Comparison of ENCODE assay signal across 9 cellular contexts in the genomic region with DNA sequence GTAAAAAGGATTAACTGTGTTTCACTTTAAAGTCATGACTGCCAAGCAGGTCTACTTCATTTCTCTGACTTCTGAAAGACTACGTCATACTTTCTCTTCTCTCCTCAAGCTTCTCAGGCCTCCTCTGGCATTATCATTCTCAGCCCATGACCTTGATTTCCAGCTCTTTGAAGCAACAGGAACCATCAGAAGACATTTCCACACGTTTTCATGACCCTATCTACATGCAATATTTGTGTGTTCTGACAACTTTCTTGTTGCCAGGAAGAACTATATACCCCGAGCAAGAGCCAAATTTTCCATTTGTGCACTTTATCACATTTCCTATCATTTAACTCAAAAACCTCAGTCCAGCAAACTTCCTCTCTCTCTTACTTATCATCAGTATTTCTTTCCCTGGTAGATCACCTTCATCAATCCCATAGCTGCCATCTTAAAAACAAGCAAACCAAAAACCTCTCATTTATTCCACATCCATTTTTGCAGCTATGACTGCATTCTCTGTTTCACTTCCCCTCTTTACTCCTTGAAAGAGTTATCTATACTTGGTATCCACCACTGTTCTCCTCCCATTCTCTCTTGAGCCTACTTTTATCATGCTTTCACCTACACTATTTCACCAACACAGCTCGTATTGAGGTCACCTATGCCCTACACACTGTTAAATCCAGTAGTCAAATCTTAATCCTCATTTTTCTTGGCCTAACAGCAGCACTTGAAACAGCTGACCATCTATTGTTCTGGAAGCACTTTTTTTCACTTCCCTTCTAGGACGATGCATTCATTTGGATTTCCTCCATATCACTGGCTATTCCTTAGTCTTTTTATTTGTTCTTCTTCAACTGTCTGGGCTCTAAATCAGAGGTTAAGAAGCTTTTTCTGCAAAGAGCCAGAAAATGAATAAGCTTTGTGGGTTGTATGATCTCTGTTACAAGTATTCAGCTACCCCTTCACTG. TPM values are rescaled to one million over a fixed set of nuclear protein-coding genes. Genes with fewer than 3 reads are reported as not detected.
DNase-seq lines count a peak whose midpoint lies in the region; ATAC-seq, FAIRE-seq and TF ChIP-seq lines count a peak whose summit lies in the region.
"Had no signal": no experiment of that assay in that cellular context is flagged by ENCODE, and none has a peak within 500 bp of the region (broad histone marks: within the 10 kb centered on the region; RNA-seq: fewer than 3 reads in every experiment).

No MANE protein-coding gene starts in this region.

- peak overlapping the region; percentile 43; the same call in 1 of the 2 replicates for H4K91ac ChIP-seq in IMR-90 (ENCODE audit: insufficient read depth, low read depth, low read length)

- H3K56ac ChIP-seq in IMR-90 (ENCODE audit: extremely low read depth, insufficient read depth, low read length), result no peak overlapping the region

- peak overlapping the region; percentile 28; the same call in 1 of the 2 replicates for H2BK120ac ChIP-seq in IMR-90 (ENCODE audit: low read depth, low read length)

- no peak overlapping the region for H2AFZ ChIP-seq in IMR-90 (replicated peaks; ENCODE audit: low read length, poor library complexity)

- H3K4me2 ChIP-seq in A549 (peak overlapping the region; percentile 33; the same call in 2 of the 3 replicates), IMR-90 (ENCODE audit: low read depth, low read length) (no peak overlapping the region)

- 0 out of 3 replicates have a peak overlapping the region, but pooled peaks have one; percentile 30 for H2BK15ac ChIP-seq in IMR-90 (ENCODE audit: low read depth, low read length)

- no peak overlapping the region for H3K4ac ChIP-seq in IMR-90 (ENCODE audit: low read depth, low read length)

- peaks cover 4% of the 10 kb centered on the region; the same call in 1 of the 2 replicates for H4K20me1 ChIP-seq in IMR-90 (ENCODE audit: insufficient read depth, low read length)

- no peak overlapping the region for H4K5ac ChIP-seq in IMR-90 (ENCODE audit: low read depth, low read length)

- peaks cover 23% of the 10 kb centered on the region for H3K36me3 ChIP-seq in IMR-90 (ENCODE audit: control insufficient read depth, insufficient read depth, low read length)

- no peak for FAIRE-seq in A549 (lab: Jason Lieb, UNC)

- H4K8ac ChIP-seq in IMR-90 (ENCODE audit: low read depth in 2 of 2, low read length in 2 of 2), result no peak overlapping the region

- intact Hi-C loops in IMR-90 (cut with micrococcal nuclease), result no loop called here

- no peaks in the 10 kb centered on the region for H3K27me3 ChIP-seq in IMR-90 (ENCODE audit: control insufficient read depth, insufficient read depth, low read length)

- H3K9me1 ChIP-seq in IMR-90 (ENCODE audit: insufficient read depth, low read length), result peaks cover 13% of the 10 kb centered on the region

- H3K9me3 ChIP-seq in A549, result no peaks in the 10 kb centered on the region
- H3K9me3 ChIP-seq in IMR-90 (ENCODE audit: control insufficient read depth, insufficient read depth, low read length), result no peaks in the 10 kb centered on the region

- TF ChIP-seq CTCF in A549 (IDR thresholded peaks at IDR 0.05) (no peak), IMR-90 (conservative IDR thresholded peaks at IDR 0.05; ENCODE audit: low read depth, low read length) (no peak)

- WGBS in A549 (ENCODE audit: missing lambda C conversion rate), result 82% methylated on average over 5 of the region's 5 CpGs
- 100% methylated on average over 3 of the region's 5 CpGs; no CpG with 5 or more reads in 1 of the 2 experiments for WGBS in IMR-90 (ENCODE audit: extremely low coverage in 2 of 2, insufficient read length in 1 of 2), 2 experiments

- dilution Hi-C loops in IMR-90 (cut with HindIII; ENCODE audit: low sequenced_read_pairs, unreplicated experiment), result no loop called here

- peak overlapping the region; percentile 80; the same call in 1 of the 2 replicates for H3K14ac ChIP-seq in IMR-90 (replicated peaks; ENCODE audit: low read depth, low read length)

- DNase-seq in A549 (ENCODE audit: low read depth in 1 of 2, low spot score in 1 of 2), result no peak
- no peak for DNase-seq in IMR-90
- DNase-seq in NCI-H345 (lab: John Stamatoyannopoulos, UW), result no peak
- DNase-seq in NK-92 (lab: John Stamatoyannopoulos, UW; ENCODE audit: unreplicated experiment), result no peak
- DNase-seq in NCI-H524 (lab: John Stamatoyannopoulos, UW), result no peak
- DNase-seq: NCI-H1092 had no signal

- peak overlapping the region in 1 of 2 experiments; percentile 35; a peak in 1 of 6 replicates for H3K27ac ChIP-seq in A549
- H3K27ac ChIP-seq in IMR-90 (ENCODE audit: insufficient read depth, low read length), result no peak overlapping the region

- ATAC-seq in A549, result no peak
- peak; percentile 84 for ATAC-seq in GM19043 (IDR thresholded peaks at IDR 0.05; ENCODE audit: low read depth, unreplicated experiment)
- ATAC-seq in HG02759 (IDR thresholded peaks at IDR 0.05; ENCODE audit: unreplicated experiment), result peak; percentile 81
- ATAC-seq in IMR-90 (ENCODE audit: low read depth), result no peak
- ATAC-seq in HG03097 (IDR thresholded peaks at IDR 0.05; ENCODE audit: low FRiP score, unreplicated experiment), result no peak

- BruUV-seq in IMR-90 (replicated peaks; lab: Mats Ljungman, UMichigan), result no TSS peak

- H3K4me3 ChIP-seq in A549, result no peak overlapping the region
- H3K4me3 ChIP-seq in IMR-90 (ENCODE audit: insufficient read depth, low read depth, low read length), result no peak overlapping the region

- peaks cover 0 to 13% of the 10 kb centered on the region in 2 experiments; a peak in 2 of 4 replicates for H3K79me1 ChIP-seq in IMR-90 (ENCODE audit: low read depth in 1 of 2, low read length in 2 of 2)

- no peak for TF ChIP-seq RAD21 in A549 (conservative IDR thresholded peaks at IDR 0.05 in 1 of 2, IDR thresholded peaks at IDR 0.05 in 1 of 2)
- no peak for TF ChIP-seq RAD21 in IMR-90 (IDR thresholded peaks at IDR 0.05; ENCODE audit: low read length)

- H3K4me1 ChIP-seq in A549, result peaks cover 13% of the 10 kb centered on the region
- peaks cover 13% of the 10 kb centered on the region for H3K4me1 ChIP-seq in IMR-90 (ENCODE audit: control insufficient read depth, insufficient read depth, low read length)

- in situ Hi-C loops in IMR-90 (cut with MboI; ENCODE audit: low sequenced_read_pairs), result no loop called here

- H2BK5ac ChIP-seq in IMR-90 (ENCODE audit: low read depth, low read length, poor library complexity, severe bottlenecking), result peak overlapping the region; percentile 34

- 0 out of 2 replicates have a peak overlapping the region, but pooled peaks have one; percentile 6 for H2AK5ac ChIP-seq in IMR-90 (ENCODE audit: low read depth, low read length)

- POLR2A ChIA-PET in A549 (lab: Yijun Ruan, JAX), result no interaction called here
- POLR2A ChIA-PET in IMR-90 (lab: Charles Lee; ENCODE audit: unreplicated experiment), result no interaction called here

- no peak overlapping the region for H3K23ac ChIP-seq in IMR-90 (ENCODE audit: low read depth, low read length)

- H2BK20ac ChIP-seq in IMR-90 (ENCODE audit: low read depth, low read length), result 0 out of 2 replicates have a peak overlapping the region, but pooled peaks have one; percentile 64

- TF ChIP-seq EP300 in A549 (IDR thresholded peaks at IDR 0.05), result no peak

- TF ChIP-seq POLR2A in A549 (IDR thresholded peaks at IDR 0.05; ENCODE audit: low read length), result no peak
- TF ChIP-seq POLR2A in IMR-90 (IDR thresholded peaks at IDR 0.05; ENCODE audit: low read depth, low read length), result no peak

- no peak overlapping the region for H3K18ac ChIP-seq in IMR-90 (ENCODE audit: low read depth, low read length)

- CTCF ChIA-PET in A549 (lab: Yijun Ruan, JAX) (interaction anchor here (1.2 to 1.7 kb wide), 2 partner anchors 14 to 19 kb away, joined by 3 to 7 read pairs; no protein-coding TSS in a partner anchor), IMR-90 (lab: Yijun Ruan, JAX) (no interaction called here)

- no peak overlapping the region for H3K9ac ChIP-seq in IMR-90 (ENCODE audit: low read depth, low read length)

- no peak overlapping the region for H2AK9ac ChIP-seq in IMR-90 (replicated peaks; ENCODE audit: low read depth, low read length, poor library complexity)

TF ChIP-seq in A549, 52 proteins besides CTCF, POLR2A, EP300 and RAD21 (continues in another document):
- TF ChIP-seq HOXB5 (CRISPR knock-in tag; IDR thresholded peaks at IDR 0.05), result no peak
- no peak for TF ChIP-seq HOXB13 (CRISPR knock-in tag; IDR thresholded peaks at IDR 0.05; ENCODE audit: low read depth)
- TF ChIP-seq CHD2 (IDR thresholded peaks at IDR 0.05; ENCODE audit: low read length, partially characterized antibody), result no peak
- no peak for TF ChIP-seq KDM1A (IDR thresholded peaks at IDR 0.05; ENCODE audit: low read depth)
- TF ChIP-seq CHD4 (IDR thresholded peaks at IDR 0.05; ENCODE audit: borderline replicate concordance), result no peak
- no peak for TF ChIP-seq ZC3H11A (IDR thresholded peaks at IDR 0.05)
- TF ChIP-seq JUNB (IDR thresholded peaks at IDR 0.05), result no peak

TF ChIP-seq in IMR-90, 13 proteins besides CTCF, POLR2A, EP300 and RAD21 (continues in another document):
- TF ChIP-seq NFE2L2 (IDR thresholded peaks at IDR 0.05; ENCODE audit: low read depth, low read length), result no peak
- TF ChIP-seq BHLHE40 (IDR thresholded peaks at IDR 0.05; ENCODE audit: low read depth, low read length), result no peak
- TF ChIP-seq CEBPB (IDR thresholded peaks at IDR 0.05; ENCODE audit: low read depth, low read length), result no peak
- no peak for TF ChIP-seq RFX5 (IDR thresholded peaks at IDR 0.05; ENCODE audit: low read depth, low read length)
- TF ChIP-seq CHD1 (IDR thresholded peaks at IDR 0.05; ENCODE audit: low read depth, low read length), result no peak
- TF ChIP-seq, protein P1, sequence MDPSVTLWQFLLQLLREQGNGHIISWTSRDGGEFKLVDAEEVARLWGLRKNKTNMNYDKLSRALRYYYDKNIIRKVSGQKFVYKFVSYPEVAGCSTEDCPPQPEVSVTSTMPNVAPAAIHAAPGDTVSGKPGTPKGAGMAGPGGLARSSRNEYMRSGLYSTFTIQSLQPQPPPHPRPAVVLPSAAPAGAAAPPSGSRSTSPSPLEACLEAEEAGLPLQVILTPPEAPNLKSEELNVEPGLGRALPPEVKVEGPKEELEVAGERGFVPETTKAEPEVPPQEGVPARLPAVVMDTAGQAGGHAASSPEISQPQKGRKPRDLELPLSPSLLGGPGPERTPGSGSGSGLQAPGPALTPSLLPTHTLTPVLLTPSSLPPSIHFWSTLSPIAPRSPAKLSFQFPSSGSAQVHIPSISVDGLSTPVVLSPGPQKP (IDR thresholded peaks at IDR 0.05; ENCODE audit: borderline replicate concordance, low read depth, low read length), result no peak
- no peak for TF ChIP-seq MXI1 (IDR thresholded peaks at IDR 0.05; ENCODE audit: borderline replicate concordance, low read depth, low read length)

RNA-seq across cellular contexts. Expression of a gene that starts 47.1 kb away (rescaled TPM):
- 22.8 and 29.5 TPM in 2 replicates for polyA plus RNA-seq in A549 (2011; rRNA removed)
- 6.5 and 6.9 TPM in 2 replicates for polyA plus RNA-seq in A549 (2012; cell fraction: cytosol; rRNA removed)
- 2.7 and 4.1 TPM in 2 replicates for polyA plus RNA-seq in A549 (2012; cell fraction: nucleus; rRNA removed)
- polyA plus RNA-seq in A549 (2017; fragmentation: RNase III; extraction: RNeasy Plus Mini Kit Qiagen cat#74134 plus additional on column Dnase treatment), result 18.4 to 19.8 TPM (median 19.2 TPM) in 3 replicates
- polyA minus RNA-seq in A549 (2011; rRNA and poly(A)+ RNA removed), result 14.7 and 21.5 TPM in 2 replicates
- total RNA-seq in IMR-90 (2012; rRNA removed), result 26.1 and 35.1 TPM in 2 replicates
- 13.3 and 16.5 TPM in 2 replicates for polyA plus RNA-seq in IMR-90 (2012; rRNA removed)
- polyA plus RNA-seq in IMR-90 (2012; cell fraction: cytosol; rRNA removed), result 11.5 and 16.1 TPM in 2 replicates
- polyA plus RNA-seq in IMR-90 (2012; cell fraction: nucleus; rRNA removed; ENCODE audit: low replicate concordance), result 6.4 and 14.9 TPM in 2 replicates

Comparison
In these comparisons a context has a peak if more than half of its experiments do, and no peak if none do; other contexts are left out.
1. ATAC-seq: peak in GM19043 (single experiment) and HG02759 (single experiment); none in A549 (0 of 2), IMR-90 (single experiment) and HG03097 (single experiment).